In the genomic region with DNA sequence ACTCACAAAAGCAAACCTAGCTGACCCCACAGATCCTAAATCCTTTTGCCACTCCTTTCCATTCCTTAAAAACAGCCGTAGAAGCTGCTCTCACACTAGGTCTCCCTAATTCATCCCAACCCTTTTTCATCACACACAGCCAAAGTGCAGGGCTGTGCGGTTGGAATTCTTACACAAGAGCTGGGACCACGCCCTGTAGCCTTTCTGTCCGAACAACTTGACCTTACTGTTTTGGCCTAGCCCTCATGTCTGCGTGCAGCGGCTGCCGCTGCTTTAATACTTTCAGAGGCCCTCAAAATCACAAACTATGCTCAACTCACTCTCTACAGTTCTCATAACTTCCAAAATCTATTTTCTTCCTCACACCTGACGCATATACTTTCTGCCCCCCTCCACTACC, we compare ENCODE assay signal across 5 cellular contexts. TPM values are rescaled to one million over a fixed set of nuclear protein-coding genes. Genes with fewer than 3 reads are reported as not detected.
"Had no signal": no experiment of that assay in that cellular context is flagged by ENCODE, and none has a peak within 500 bp of the region (broad histone marks: within the 10 kb centered on the region; RNA-seq: fewer than 3 reads in every experiment).

No MANE protein-coding gene starts in this region.

RNA-seq across cellular contexts. Expression of a gene that starts 3.8 kb away (rescaled TPM):
- total RNA-seq: left lobe of liver, lung microvascular endothelial cell, myocyte had no signal
- polyA plus RNA-seq: immature natural killer cell had no signal

RNA-seq across cellular contexts. Expression of a gene that starts 58.7 kb away (rescaled TPM):
- total RNA-seq: mononuclear cell had no signal
- polyA plus RNA-seq: immature natural killer cell had no signal
